In genomic region chr1:85911742-85912141, GRCh38 we compare ENCODE assay signal across 12 cellular contexts.
DNase-seq lines count a peak whose midpoint lies in the region; ATAC-seq and TF ChIP-seq lines count a peak whose summit lies in the region.
"Had no signal": no experiment of that assay in that cellular context is flagged by ENCODE, and none has a peak within 500 bp of the region (broad histone marks: within the 10 kb centered on the region; RNA-seq: fewer than 3 reads in every experiment).

No MANE protein-coding gene starts in this region.

- H3K36me3 Mint-ChIP-seq in endothelial cell (ENCODE audit: low read depth, unreplicated experiment) (no peaks in the 10 kb centered on the region), progenitor cell of endocrine pancreas (ENCODE audit: insufficient read depth) (no peaks in the 10 kb centered on the region)
- H3K36me3 Mint-ChIP-seq in activated CD4-positive, alpha-beta memory T cell treated with anti-CD3 and anti-CD28 coated beads for 36 hours = no peaks in the 10 kb centered on the region

- no peak overlapping the region for H3K27ac Mint-ChIP-seq in endothelial cell (ENCODE audit: unreplicated experiment)
- no peak overlapping the region for H3K27ac Mint-ChIP-seq in progenitor cell of endocrine pancreas
- H3K27ac Mint-ChIP-seq in activated CD4-positive, alpha-beta memory T cell treated with anti-CD3 and anti-CD28 coated beads for 36 hours = no peak overlapping the region
- H3K27ac Mint-ChIP-seq: activated T-helper 17 cell treated with anti-CD3 and anti-CD28 coated beads, Interleukin-2, amount 50 U/mL, for 72 hours had no signal

- POLR2A ChIA-PET in activated CD4-positive, alpha-beta memory T cell treated with anti-CD3 and anti-CD28 coated beads for 36 hours (lab: Charles Lee) = no interaction called here

- no peak for TF ChIP-seq POLR2A in NB4 (IDR thresholded peaks at IDR 0.05; ENCODE audit: extremely low read depth, insufficient read length)

- intact Hi-C loops in activated CD4-positive, alpha-beta memory T cell treated with anti-CD3 and anti-CD28 coated beads for 36 hours (cut with micrococcal nuclease) = no loop called here

- H3K36me3 ChIP-seq in GM06990 (ENCODE audit: control insufficient read depth, insufficient read depth, low read length) = no peaks in the 10 kb centered on the region

- H3K4me3 ChIP-seq in GM06990 (replicated peaks; ENCODE audit: low read depth, low read length) (no peak overlapping the region), NB4 (ENCODE audit: low read depth, low read length) (no peak overlapping the region)

- H3K4me3 Mint-ChIP-seq in endothelial cell (ENCODE audit: unreplicated experiment) (no peak overlapping the region), progenitor cell of endocrine pancreas (ENCODE audit: low read depth) (no peak overlapping the region)
- no peak overlapping the region for H3K4me3 Mint-ChIP-seq in activated CD4-positive, alpha-beta memory T cell treated with anti-CD3 and anti-CD28 coated beads for 36 hours
- H3K4me3 Mint-ChIP-seq: activated T-helper 17 cell treated with anti-CD3 and anti-CD28 coated beads, Interleukin-2, amount 50 U/mL, for 72 hours had no signal

- H3K9me3 Mint-ChIP-seq in endothelial cell (ENCODE audit: unreplicated experiment) (no peaks in the 10 kb centered on the region), progenitor cell of endocrine pancreas (ENCODE audit: low read depth) (no peaks in the 10 kb centered on the region)
- H3K9me3 Mint-ChIP-seq in activated CD4-positive, alpha-beta memory T cell treated with anti-CD3 and anti-CD28 coated beads for 36 hours = no peaks in the 10 kb centered on the region
- H3K9me3 Mint-ChIP-seq: activated T-helper 17 cell treated with anti-CD3 and anti-CD28 coated beads, Interleukin-2, amount 50 U/mL, for 72 hours had no signal

- no peaks in the 10 kb centered on the region for H3K27me3 ChIP-seq in GM06990 (replicated peaks; ENCODE audit: control insufficient read depth, insufficient read depth, low read length)

- TF ChIP-seq CTCF in GM06990 (IDR thresholded peaks at IDR 0.05; ENCODE audit: insufficient read depth, low read length, poor library complexity, severe bottlenecking) (peak; percentile 39), NB4 (IDR thresholded peaks at IDR 0.05; ENCODE audit: low read depth, low read length) (peak; percentile 12), endothelial cell (IDR thresholded peaks at IDR 0.05; ENCODE audit: unreplicated experiment) (peak; percentile 57), progenitor cell of endocrine pancreas (IDR thresholded peaks at IDR 0.05; ENCODE audit: unreplicated experiment) (peak; percentile 36)

- no peak for DNase-seq in GM06990 (ENCODE audit: extremely low read depth, insufficient read length)
- no peak for DNase-seq in NB4 (ENCODE audit: low read depth)
- DNase-seq in endothelial cell (ENCODE audit: low spot score) = no peak
- DNase-seq in progenitor cell of endocrine pancreas (ENCODE audit: low spot score, unreplicated experiment) = no peak
- DNase-seq in activated CD4-positive, alpha-beta memory T cell treated with anti-CD3 and anti-CD28 coated beads for 36 hours = no peak
- DNase-seq: NCI-H774; nucleus accumbens; stimulated activated CD4-positive, alpha-beta T cell treated with anti-CD3 and anti-CD28 coated beads, Interleukin-4, amount 100 ng/mL, for 4 hours had no signal

- CTCF ChIA-PET in activated CD4-positive, alpha-beta memory T cell treated with anti-CD3 and anti-CD28 coated beads for 36 hours (lab: Charles Lee) = no interaction called here

- H3K27me3 Mint-ChIP-seq in endothelial cell (ENCODE audit: unreplicated experiment) (no peaks in the 10 kb centered on the region), progenitor cell of endocrine pancreas (no peaks in the 10 kb centered on the region)
- no peaks in the 10 kb centered on the region for H3K27me3 Mint-ChIP-seq in activated CD4-positive, alpha-beta memory T cell treated with anti-CD3 and anti-CD28 coated beads for 36 hours
- H3K27me3 Mint-ChIP-seq: activated T-helper 17 cell treated with anti-CD3 and anti-CD28 coated beads, Interleukin-2, amount 50 U/mL, for 72 hours had no signal

- H3K4me1 Mint-ChIP-seq in endothelial cell (ENCODE audit: unreplicated experiment) = no peaks in the 10 kb centered on the region
- no peaks in the 10 kb centered on the region for H3K4me1 Mint-ChIP-seq in progenitor cell of endocrine pancreas (ENCODE audit: low read depth)
- no peaks in the 10 kb centered on the region for H3K4me1 Mint-ChIP-seq in activated CD4-positive, alpha-beta memory T cell treated with anti-CD3 and anti-CD28 coated beads for 36 hours (ENCODE audit: low read depth)
- H3K4me1 Mint-ChIP-seq: activated T-helper 17 cell treated with anti-CD3 and anti-CD28 coated beads, Interleukin-2, amount 50 U/mL, for 72 hours had no signal

- ATAC-seq in GM21381 (IDR thresholded peaks at IDR 0.05; ENCODE audit: unreplicated experiment) (no peak), HG03159 (IDR thresholded peaks at IDR 0.05; ENCODE audit: unreplicated experiment) (no peak), GM21717 (IDR thresholded peaks at IDR 0.05; ENCODE audit: unreplicated experiment) (no peak)
- ATAC-seq: activated T-helper 17 cell treated with anti-CD3 and anti-CD28 coated beads, Interleukin-2, amount 50 U/mL, for 72 hours had no signal
